9 cellular contexts compared by ENCODE assay signal in the genomic region with DNA sequence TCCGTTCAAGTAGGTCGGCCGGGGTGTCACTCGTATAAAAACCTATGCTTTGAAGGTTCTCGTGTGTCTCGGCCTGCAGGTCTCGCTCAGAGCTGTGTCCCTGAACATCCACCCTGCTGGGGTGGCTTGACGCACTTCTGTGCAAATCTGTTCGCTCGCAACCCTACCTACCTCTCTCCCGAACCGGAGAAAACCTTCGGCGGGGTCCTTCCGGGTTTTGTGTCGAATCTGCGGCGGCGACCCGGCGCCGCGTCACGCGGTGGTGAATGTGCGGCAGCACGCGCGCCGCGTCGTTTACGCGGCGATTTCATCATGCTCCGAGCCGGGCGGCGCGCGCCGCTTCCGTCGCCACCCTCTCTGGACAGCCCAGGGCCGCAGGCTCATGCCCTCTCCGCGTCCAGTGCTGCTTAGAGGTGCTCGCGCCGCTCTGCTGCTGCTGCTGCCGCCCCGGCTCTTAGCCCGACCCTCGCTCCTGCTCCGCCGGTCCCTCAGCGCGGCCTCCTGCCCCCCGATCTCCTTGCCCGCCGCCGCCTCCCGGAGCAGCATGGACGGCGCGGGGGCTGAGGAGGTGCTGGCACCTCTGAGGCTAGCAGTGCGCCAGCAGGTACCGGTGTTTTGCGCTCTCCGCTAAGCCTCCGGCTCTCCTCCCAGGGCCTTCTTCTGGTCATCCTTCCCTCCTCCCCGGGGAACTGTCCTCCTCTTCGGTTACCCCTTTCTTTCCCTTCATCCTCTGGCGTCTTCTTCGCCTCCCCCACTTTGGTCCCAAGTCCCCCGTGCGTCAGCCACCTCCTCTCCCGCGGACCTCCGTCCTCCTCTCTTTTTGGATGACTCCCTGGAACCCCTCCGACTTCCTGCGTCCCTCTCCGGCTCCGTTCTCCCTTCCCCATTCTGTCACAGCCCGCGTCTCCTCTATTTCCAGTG. TPM values are rescaled to one million over a fixed set of nuclear protein-coding genes. Genes with fewer than 3 reads are reported as not detected.
DNase-seq lines count a peak whose midpoint lies in the region; ATAC-seq, FAIRE-seq and TF ChIP-seq lines count a peak whose summit lies in the region.
"Had no signal": no experiment of that assay in that cellular context is flagged by ENCODE, and none has a peak within 500 bp of the region (broad histone marks: within the 10 kb centered on the region; RNA-seq: fewer than 3 reads in every experiment).

A gene with protein sequence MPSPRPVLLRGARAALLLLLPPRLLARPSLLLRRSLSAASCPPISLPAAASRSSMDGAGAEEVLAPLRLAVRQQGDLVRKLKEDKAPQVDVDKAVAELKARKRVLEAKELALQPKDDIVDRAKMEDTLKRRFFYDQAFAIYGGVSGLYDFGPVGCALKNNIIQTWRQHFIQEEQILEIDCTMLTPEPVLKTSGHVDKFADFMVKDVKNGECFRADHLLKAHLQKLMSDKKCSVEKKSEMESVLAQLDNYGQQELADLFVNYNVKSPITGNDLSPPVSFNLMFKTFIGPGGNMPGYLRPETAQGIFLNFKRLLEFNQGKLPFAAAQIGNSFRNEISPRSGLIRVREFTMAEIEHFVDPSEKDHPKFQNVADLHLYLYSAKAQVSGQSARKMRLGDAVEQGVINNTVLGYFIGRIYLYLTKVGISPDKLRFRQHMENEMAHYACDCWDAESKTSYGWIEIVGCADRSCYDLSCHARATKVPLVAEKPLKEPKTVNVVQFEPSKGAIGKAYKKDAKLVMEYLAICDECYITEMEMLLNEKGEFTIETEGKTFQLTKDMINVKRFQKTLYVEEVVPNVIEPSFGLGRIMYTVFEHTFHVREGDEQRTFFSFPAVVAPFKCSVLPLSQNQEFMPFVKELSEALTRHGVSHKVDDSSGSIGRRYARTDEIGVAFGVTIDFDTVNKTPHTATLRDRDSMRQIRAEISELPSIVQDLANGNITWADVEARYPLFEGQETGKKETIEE (plus strand): TSS at position 339 of the 921 bp plus-strand sequence. CDS start 44 bp downstream, at position 383.

- H3K27ac ChIP-seq in keratinocyte (ENCODE audit: control insufficient read depth, insufficient read depth, low read length) = peak within 1 kb of the TSS; percentile 91

- peak within 1 kb of the TSS; percentile 86 to 96 (median 93) for H3K4me3 ChIP-seq in keratinocyte (ENCODE audit: control insufficient read depth in 2 of 3, extremely low read depth in 1 of 3, insufficient read depth in 2 of 3, low read depth in 1 of 3, low read length in 3 of 3)

- peak; percentile 81 for ATAC-seq in GM19043 (IDR thresholded peaks at IDR 0.05; ENCODE audit: low read depth, unreplicated experiment)
- ATAC-seq in HG03354 (IDR thresholded peaks at IDR 0.05; ENCODE audit: poor library complexity, severe bottlenecking, unreplicated experiment) = peak; percentile 88

- peaks cover 70% of the 10 kb centered on the region for H3K79me2 ChIP-seq in keratinocyte (ENCODE audit: control insufficient read depth, insufficient read depth, low read length)

- H3K27me3 ChIP-seq in keratinocyte (ENCODE audit: control insufficient read depth, extremely low read depth, insufficient read depth, low read length) = no peaks in the 10 kb centered on the region

- DNase-seq in AG20443 (ENCODE audit: low spot score) (peak; percentile 96), NCI-H460 (ENCODE audit: extremely low read depth, low read depth) (peak; percentile 84), cerebellar cortex (ENCODE audit: low spot score) (peak; percentile 82), keratinocyte (ENCODE audit: low read depth, low spot score) (no peak)
- DNase-seq in activated CD4-positive, CD25-positive, alpha-beta regulatory T cell treated with anti-CD3 and anti-CD28 coated beads, Interleukin-2, amount 50 U/mL, for 72 hours = peak; percentile 85
- peak; percentile 83 to 88 (median 84) for DNase-seq in stimulated activated CD4-positive, alpha-beta T cell treated with anti-CD3 and anti-CD28 coated beads, Interleukin-12 subunit alpha, Interleukin-12 subunit beta, amount 100 ng/mL, for 48 hours (ENCODE audit: low read depth in 2 of 3, low spot score in 1 of 3)

- H3K9me1 ChIP-seq in keratinocyte (ENCODE audit: control insufficient read depth, extremely low read depth, insufficient read depth, low read length) = no peaks in the 10 kb centered on the region

- FAIRE-seq in keratinocyte (lab: Jason Lieb, UNC) = no peak
- FAIRE-seq: endometrium had no signal

- peaks cover 16% of the 10 kb centered on the region for H4K20me1 ChIP-seq in keratinocyte (ENCODE audit: control insufficient read depth, extremely low read depth, insufficient read depth, low read length)

- peaks cover 16% of the 10 kb centered on the region for H3K4me1 ChIP-seq in keratinocyte (ENCODE audit: control insufficient read depth, extremely low read depth, insufficient read depth, low read length)

- dilution Hi-C loops in keratinocyte (cut with MboI; ENCODE audit: extremely low pct_ligation_motif_present, low sequenced_read_pairs) = no loop called here

- H3K9ac ChIP-seq in keratinocyte (ENCODE audit: control insufficient read depth, extremely low read depth, insufficient read depth, low read length) = peak within 1 kb of the TSS; percentile 93

- H3K9me3 ChIP-seq in keratinocyte (ENCODE audit: control insufficient read depth, low read depth, low read length) = no peaks in the 10 kb centered on the region

- H3K36me3 ChIP-seq in keratinocyte (ENCODE audit: control insufficient read depth in 2 of 2, extremely low read depth in 1 of 2, insufficient read depth in 2 of 2, low read length in 2 of 2) = peaks cover 2 to 19% of the 10 kb centered on the region in 2 experiments

- peak within 1 kb of the TSS; percentile 97 for H3K4me2 ChIP-seq in keratinocyte (ENCODE audit: control insufficient read depth, extremely low read depth, insufficient read depth, low read depth, low read length)

- TF ChIP-seq CTCF in keratinocyte (optimal IDR thresholded peaks at IDR 0.05 in 1 of 3, IDR thresholded peaks at IDR 0.05 in 1 of 3, conservative IDR thresholded peaks at IDR 0.05 in 1 of 3; ENCODE audit: extremely low read depth in 1 of 3, insufficient read depth in 2 of 3, low read length in 3 of 3) = no peak

- peak within 1 kb of the TSS; percentile 95 for H2AFZ ChIP-seq in keratinocyte (ENCODE audit: control insufficient read depth, low read length)

RNA-seq across cellular contexts. Expression of the gene that starts here (rescaled TPM):
- total RNA-seq in NCI-H460 (2014; rRNA removed; shearing (Covaris generic)) = 477 and 493 TPM in 2 replicates
- polyA plus RNA-seq in NCI-H460 (2014; cell fraction: nucleus; rRNA removed) = 229 and 233 TPM in 2 replicates
- 277 to 545 TPM (median 411 TPM) in 3 replicates for polyA plus RNA-seq in keratinocyte
- polyA plus RNA-seq in keratinocyte (2011; ENCODE audit: low read depth) = 311 TPM
- 379 and 567 TPM in 2 replicates for polyA plus RNA-seq in keratinocyte (2011; cell fraction: cytosol; rRNA removed)
- 455 and 471 TPM in 2 replicates for polyA plus RNA-seq in keratinocyte (2011; cell fraction: nucleus; rRNA removed)
- polyA plus RNA-seq in keratinocyte (2012; ENCODE audit: low replicate concordance) = 184 and 305 TPM in 2 replicates
- 267 to 644 TPM (median 355 TPM) in 3 replicates for polyA minus RNA-seq in keratinocyte
- polyA minus RNA-seq in keratinocyte (2011; cell fraction: cytosol; rRNA and poly(A)+ RNA removed) = 239 TPM
- polyA minus RNA-seq in keratinocyte (2011; cell fraction: nucleus; rRNA and poly(A)+ RNA removed) = 152 and 239 TPM in 2 replicates
